Comparison of ENCODE assay signal across 22 cellular contexts in the genomic region with DNA sequence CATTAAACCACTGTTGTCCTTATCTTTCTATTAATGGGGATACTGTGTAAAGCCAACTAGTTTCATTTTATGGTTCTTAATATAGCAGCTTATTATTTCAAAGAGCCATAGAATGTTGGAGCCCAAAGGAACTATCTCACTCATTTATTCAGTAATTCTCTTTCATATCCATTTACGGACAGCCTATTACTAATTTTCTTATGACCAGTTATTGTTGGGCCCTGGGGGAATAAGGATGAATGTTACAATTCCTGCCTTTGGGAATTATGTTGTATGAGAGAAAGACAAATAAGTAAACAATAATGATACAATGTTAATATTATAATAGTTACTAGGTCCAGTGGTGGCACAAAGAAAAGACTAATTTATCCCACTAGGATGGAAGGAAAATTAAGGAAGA.
"Had no signal": no experiment of that assay in that cellular context is flagged by ENCODE, and none has a peak within 500 bp of the region (broad histone marks: within the 10 kb centered on the region; RNA-seq: fewer than 3 reads in every experiment).

No MANE protein-coding gene starts in this region.

- ATAC-seq: foreskin keratinocyte; gastrocnemius medialis; heart right ventricle; left cardiac atrium; left lung; left ventricle myocardium superior; lower lobe of right lung; mucosa of descending colon; naive thymus-derived CD8-positive, alpha-beta T cell had no signal

- DNase-seq: dermis blood vessel endothelial cell; dorsolateral prefrontal cortex; effector CD4-positive, alpha-beta T cell; effector memory CD4-positive, alpha-beta T cell; foreskin keratinocyte; gastrocnemius medialis; glutamatergic neuron; heart right ventricle; hippocampal formation; left cardiac atrium; left lung; left ventricle myocardium superior; lower lobe of right lung; mesenchymal stem cell; mucosa of descending colon; naive B cell; naive thymus-derived CD8-positive, alpha-beta T cell had no signal

- H3K27me3 ChIP-seq: dorsolateral prefrontal cortex, esophagus muscularis mucosa, foreskin keratinocyte, gastrocnemius medialis, heart right ventricle, left lung had no signal

- H3K9me3 ChIP-seq: esophagus muscularis mucosa, gastrocnemius medialis, heart right ventricle, left lung, lower lobe of right lung, mucosa of descending colon had no signal

- FAIRE-seq: endothelial cell of umbilical vein, islet of Langerhans, keratinocyte had no signal

- H3K4me1 ChIP-seq: left lung, lower lobe of right lung had no signal

- H3K4me3 ChIP-seq: coronary artery, dorsolateral prefrontal cortex, esophagus muscularis mucosa, gastrocnemius medialis, heart right ventricle, left lung, lower lobe of right lung, mucosa of descending colon had no signal

- H3K27ac ChIP-seq: coronary artery, dorsolateral prefrontal cortex, foreskin keratinocyte, gastrocnemius medialis, heart right ventricle, left lung, lower lobe of right lung had no signal
